ENCODE assay signal across 8 cellular contexts in the genomic region with DNA sequence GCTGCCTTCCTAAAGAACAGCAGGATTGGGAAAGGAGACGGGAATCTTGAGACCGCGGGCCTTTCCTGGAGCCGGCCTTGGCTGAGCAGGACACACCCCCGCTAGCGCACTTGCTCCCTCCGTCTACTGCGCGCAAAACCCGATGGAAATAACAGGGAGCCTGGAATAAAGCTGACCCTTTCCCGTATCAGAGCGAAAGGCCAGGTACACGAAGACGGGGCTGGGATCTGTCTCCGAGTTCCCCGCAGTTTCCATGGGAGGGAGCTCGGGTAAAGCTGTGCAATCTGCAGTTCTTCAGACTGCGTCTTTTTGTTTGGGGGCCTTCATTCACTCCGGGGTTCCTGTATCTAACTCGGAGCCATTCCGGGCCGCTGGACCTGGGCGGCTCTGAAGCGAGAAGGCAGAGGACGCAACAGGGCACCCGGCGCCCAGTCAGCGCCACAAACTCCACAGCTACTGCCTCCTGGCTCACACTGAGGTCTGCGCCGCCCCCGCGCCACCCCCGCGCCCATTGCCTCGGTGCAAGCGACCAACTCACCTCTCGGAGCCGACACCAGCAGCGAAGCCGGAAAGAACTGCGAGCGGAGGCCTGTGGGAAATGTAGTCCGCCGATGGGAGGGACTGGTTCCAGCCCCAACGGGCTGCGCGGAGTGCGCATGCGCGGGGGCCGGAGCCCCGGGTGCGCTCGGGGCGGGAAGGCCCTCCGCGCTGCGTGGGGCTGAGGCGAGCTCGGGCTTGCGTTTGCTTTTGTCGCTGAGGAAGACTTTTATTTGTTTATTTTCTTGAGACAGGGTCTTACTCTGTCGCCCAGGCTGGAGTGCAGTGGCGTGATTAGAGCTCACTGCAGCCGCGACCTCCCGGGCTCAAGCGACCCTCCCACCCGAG. TPM values are rescaled to one million over a fixed set of nuclear protein-coding genes. Genes with fewer than 3 reads are reported as not detected.
A peak's percentile ranks its signal among the peaks of the same experiment; 100 is the strongest.
DNase-seq lines count a peak whose midpoint lies in the region; ATAC-seq and TF ChIP-seq lines count a peak whose summit lies in the region.

ZFP14 (minus strand) TSS at position 577 of the 885 bp plus-strand sequence. CDS start 11,309 bp downstream, outside the sequence.

- peak; percentile 10 for TF ChIP-seq CTCF in liver (IDR thresholded peaks at IDR 0.05; ENCODE audit: low read depth, low read length, missing input control)

- H3K27me3 ChIP-seq in BLaER1: no peaks in the 10 kb centered on the region
- H3K27me3 ChIP-seq in liver (ENCODE audit: control insufficient read depth in 4 of 4, insufficient read depth in 4 of 4, low read length in 3 of 4): no peaks in the 10 kb centered on the region

- H4K20me1 ChIP-seq in BLaER1: no peaks in the 10 kb centered on the region

- DNase-seq in NCI-H526 treated with DMSO at 0.1 percent for 48 hours (lab: John Stamatoyannopoulos, UW): peak; percentile 96
- DNase-seq in activated CD4-positive, alpha-beta T cell treated with anti-CD3 and anti-CD28 coated beads, Interleukin-2, amount 50 U/mL, for 4 hours: peak; percentile 97
- DNase-seq in dermis microvascular lymphatic vessel endothelial cell (ENCODE audit: low read depth in 2 of 2): peak; percentile 88 to 97
- DNase-seq in stimulated activated CD4-positive, alpha-beta T cell treated with anti-CD3 and anti-CD28 coated beads, Interleukin-4, amount 100 ng/mL, for 1 hour: peak; percentile 96

- H3K4me1 ChIP-seq in BLaER1: peaks cover 22% of the 10 kb centered on the region
- peaks cover 2 to 17% (median 14%) of the 10 kb centered on the region in 4 donors for H3K4me1 ChIP-seq in liver (ENCODE audit: control insufficient read depth in 4 of 4, insufficient read depth in 4 of 4, low read length in 3 of 4)

- H3K9ac ChIP-seq in BLaER1 (peak within 1 kb of the TSS; percentile 93), liver (ENCODE audit: low read depth in 1 of 2, low read length in 2 of 2) (peak within 1 kb of the TSS; percentile 57 to 84)

- ATAC-seq in GM19324 (IDR thresholded peaks at IDR 0.05; ENCODE audit: low FRiP score, unreplicated experiment) (peak; percentile 94), HG03460 (IDR thresholded peaks at IDR 0.05; ENCODE audit: unreplicated experiment) (peak; percentile 94)

- peak; percentile 33 to 43 for TF ChIP-seq RAD21 in liver (IDR thresholded peaks at IDR 0.05)

- H3K27ac ChIP-seq in BLaER1 (peak within 1 kb of the TSS; percentile 92), liver (ENCODE audit: low read depth in 1 of 2, low read length in 2 of 2) (peak within 1 kb of the TSS; percentile 71 to 91)

- WGBS in liver: 4% methylated on average over 69 of the region's 69 CpGs

- peak within 1 kb of the TSS; percentile 80 for H3K4me3 ChIP-seq in BLaER1
- H3K4me3 ChIP-seq in liver (ENCODE audit: low read depth in 1 of 3, low read length in 3 of 3): peak within 1 kb of the TSS; percentile 81 to 99 (median 89)

- H3K9me3 ChIP-seq in BLaER1 (peaks cover 21% of the 10 kb centered on the region), liver (ENCODE audit: control insufficient read depth in 4 of 4, low read length in 3 of 4) (peaks cover 3 to 11% (median 4%) of the 10 kb centered on the region in 4 donors)

- H3K4me2 ChIP-seq in BLaER1: peak within 1 kb of the TSS; percentile 84

- H3K36me3 ChIP-seq in BLaER1 (peaks cover 18% of the 10 kb centered on the region), liver (ENCODE audit: control insufficient read depth in 4 of 4, insufficient read depth in 3 of 4, low read depth in 1 of 4, low read length in 3 of 4) (peaks cover 0 to 1% (median 0%) of the 10 kb centered on the region in 4 donors)

TF ChIP-seq in liver, 16 proteins besides CTCF, POLR2A, EP300 and RAD21:
- TF ChIP-seq EGR1 (IDR thresholded peaks at IDR 0.05; ENCODE audit: low read depth in 2 of 2) (peak; percentile 99 to 100), ATF3 (IDR thresholded peaks at IDR 0.05) (no peak), YY1 (IDR thresholded peaks at IDR 0.05) (peak; percentile 93), REST (IDR thresholded peaks at IDR 0.05) (no peak), NR2F2 (IDR thresholded peaks at IDR 0.05) (no peak), FOXA1 (IDR thresholded peaks at IDR 0.05) (no peak), FOXA2 (IDR thresholded peaks at IDR 0.05) (no peak), HNF4A (conservative IDR thresholded peaks at IDR 0.05) (peak in 1 of 2 donors; percentile 31), JUND (IDR thresholded peaks at IDR 0.05) (no peak), RXRA (IDR thresholded peaks at IDR 0.05) (peak in 1 of 2 donors; percentile 4), HNF4G (IDR thresholded peaks at IDR 0.05) (no peak), GABPA (IDR thresholded peaks at IDR 0.05 in 1 of 2, conservative IDR thresholded peaks at IDR 0.05 in 1 of 2) (peak in 1 of 2 donors; percentile 85), TAF1 (conservative IDR thresholded peaks at IDR 0.05) (peak; percentile 44), SP1 (IDR thresholded peaks at IDR 0.05) (peak; percentile 33)
- TF ChIP-seq, protein P1, sequence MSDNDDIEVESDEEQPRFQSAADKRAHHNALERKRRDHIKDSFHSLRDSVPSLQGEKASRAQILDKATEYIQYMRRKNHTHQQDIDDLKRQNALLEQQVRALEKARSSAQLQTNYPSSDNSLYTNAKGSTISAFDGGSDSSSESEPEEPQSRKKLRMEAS (IDR thresholded peaks at IDR 0.05): no peak
- TF ChIP-seq, protein P2, sequence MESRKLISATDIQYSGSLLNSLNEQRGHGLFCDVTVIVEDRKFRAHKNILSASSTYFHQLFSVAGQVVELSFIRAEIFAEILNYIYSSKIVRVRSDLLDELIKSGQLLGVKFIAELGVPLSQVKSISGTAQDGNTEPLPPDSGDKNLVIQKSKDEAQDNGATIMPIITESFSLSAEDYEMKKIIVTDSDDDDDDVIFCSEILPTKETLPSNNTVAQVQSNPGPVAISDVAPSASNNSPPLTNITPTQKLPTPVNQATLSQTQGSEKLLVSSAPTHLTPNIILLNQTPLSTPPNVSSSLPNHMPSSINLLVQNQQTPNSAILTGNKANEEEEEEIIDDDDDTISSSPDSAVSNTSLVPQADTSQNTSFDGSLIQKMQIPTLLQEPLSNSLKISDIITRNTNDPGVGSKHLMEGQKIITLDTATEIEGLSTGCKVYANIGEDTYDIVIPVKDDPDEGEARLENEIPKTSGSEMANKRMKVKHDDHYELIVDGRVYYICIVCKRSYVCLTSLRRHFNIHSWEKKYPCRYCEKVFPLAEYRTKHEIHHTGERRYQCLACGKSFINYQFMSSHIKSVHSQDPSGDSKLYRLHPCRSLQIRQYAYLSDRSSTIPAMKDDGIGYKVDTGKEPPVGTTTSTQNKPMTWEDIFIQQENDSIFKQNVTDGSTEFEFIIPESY (IDR thresholded peaks at IDR 0.05): peak; percentile 52
TF ChIP-seq in liver: peak in this region for 8.

RNA-seq across cellular contexts. Expression of gene ZFP14, which starts in this region (rescaled TPM):
- total RNA-seq in dermis microvascular lymphatic vessel endothelial cell: 2.8 and 3.4 TPM in 2 replicates
- 1 to 10 TPM; 3.4 to 5.1 TPM for total RNA-seq in liver
- 1 to 10 TPM in 1 of 2 donors, under 1 TPM in 1; 0.43 to 3.4 TPM for polyA plus RNA-seq in liver

Comparison
In these comparisons a context has a peak if more than half of its experiments do, and no peak if none do; other contexts are left out.
1. Peak in every context shown above with its lines: DNase-seq, ATAC-seq, H3K4me3 ChIP-seq and H3K27ac ChIP-seq.